17 cellular contexts compared by ENCODE assay signal in the genomic region with DNA sequence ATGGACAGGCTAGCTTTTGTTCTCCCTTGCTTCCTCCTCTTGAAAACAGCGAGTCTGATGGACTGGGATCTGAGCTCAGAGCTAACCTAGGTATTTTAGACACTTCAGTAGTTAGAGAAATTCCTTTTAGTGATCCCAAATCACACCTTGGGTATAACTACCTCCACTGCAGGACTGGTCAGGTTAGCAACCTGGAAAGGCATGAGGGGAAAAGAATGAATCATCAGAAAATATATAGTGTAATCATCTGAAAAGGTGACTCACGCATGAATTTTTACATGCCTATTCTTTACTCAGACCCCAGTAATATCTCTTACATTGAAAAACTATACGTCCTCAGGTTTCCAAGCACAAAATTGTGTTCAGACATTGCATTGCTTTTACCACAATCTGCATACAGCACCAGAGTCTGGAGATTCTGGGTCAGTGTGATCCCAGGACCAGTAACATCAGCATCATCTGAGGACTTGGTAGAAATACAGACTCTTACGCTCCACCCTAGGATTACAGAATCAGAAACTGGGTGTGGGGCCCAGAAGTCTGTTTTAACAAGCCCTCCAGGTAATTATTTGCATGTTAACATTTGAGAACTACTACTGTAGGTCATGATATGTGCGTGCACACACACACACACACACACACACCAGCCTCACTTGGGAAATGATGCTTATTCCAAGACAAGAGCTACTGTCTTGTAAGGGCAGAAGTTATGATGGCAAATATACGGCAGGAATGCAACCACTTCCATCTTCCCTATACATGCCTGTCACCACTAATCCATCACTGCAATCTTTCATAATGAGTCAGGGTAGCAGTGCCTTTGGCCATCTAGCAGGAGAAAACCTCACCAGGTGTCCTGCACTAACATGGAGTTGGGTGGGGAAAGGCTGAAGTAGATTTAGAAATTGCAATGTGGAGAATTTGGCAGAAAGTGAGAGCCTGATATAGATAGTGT.
DNase-seq lines count a peak whose midpoint lies in the region; ATAC-seq, FAIRE-seq and TF ChIP-seq lines count a peak whose summit lies in the region.
"Had no signal": no experiment of that assay in that cellular context is flagged by ENCODE, and none has a peak within 500 bp of the region (broad histone marks: within the 10 kb centered on the region; RNA-seq: fewer than 3 reads in every experiment).

No MANE protein-coding gene starts in this region.

- DNase-seq in GM23248 (peak; percentile 28), OCI-LY7 (ENCODE audit: low spot score) (no peak), endothelial cell of umbilical vein (ENCODE audit: low read depth, low spot score) (no peak), renal cortical epithelial cell (ENCODE audit: low read depth) (peak; percentile 67), NCI-H2029 (lab: John Stamatoyannopoulos, UW) (no peak), tibial nerve (ENCODE audit: low spot score in 2 of 2) (no peak)
- DNase-seq: activated naive CD4-positive, alpha-beta T cell treated with anti-CD3 and anti-CD28 coated beads for 36 hours; left colon; NCI-H1436 treated with DMSO at 0.1 percent for 48 hours; NCI-H524; RPMI8226 had no signal

- H4K20me1 ChIP-seq in GM23248 (ENCODE audit: insufficient read depth) (no peaks in the 10 kb centered on the region), OCI-LY7 (ENCODE audit: insufficient read depth, low read length) (no peaks in the 10 kb centered on the region), endothelial cell of umbilical vein (replicated peaks; ENCODE audit: control insufficient read depth, extremely low read depth, insufficient read depth, low read length) (no peaks in the 10 kb centered on the region)

- intact Hi-C loops in OCI-LY7 (cut with micrococcal nuclease; ENCODE audit: unreplicated experiment): no loop called here
- intact Hi-C loops in endothelial cell of umbilical vein (cut with micrococcal nuclease): no loop called here

- BruUV-seq in OCI-LY7 (replicated peaks; lab: Mats Ljungman, UMichigan) (no TSS peak), endothelial cell of umbilical vein (replicated peaks; lab: Mats Ljungman, UMichigan) (no TSS peak)

- WGBS in GM23248 (ENCODE audit: low coverage in 1 of 2, low lambda C conversion rate in 2 of 2, missing lambda C conversion rate in 2 of 2), 2 experiments: 72 to 76% methylated on average over 6 of the region's 6 CpGs
- 88 to 90% methylated on average over 6 of the region's 6 CpGs for WGBS in tibial nerve, 2 donors

- no peak for FAIRE-seq in endothelial cell of umbilical vein (lab: Jason Lieb, UNC)
- FAIRE-seq: endometrium had no signal

- H3K27me3 ChIP-seq in GM23248 (replicated peaks; ENCODE audit: insufficient read depth) (peaks cover 4% of the 10 kb centered on the region; the same call in 1 of the 2 replicates), endothelial cell of umbilical vein (ENCODE audit: control insufficient read depth in 2 of 2, insufficient read depth in 2 of 2, low read length in 2 of 2) (peaks cover 0 to 3% of the 10 kb centered on the region in 2 experiments), tibial nerve (no peaks in the 10 kb centered on the region)

- TF ChIP-seq POLR2A in endothelial cell of umbilical vein (IDR thresholded peaks at IDR 0.05; ENCODE audit: low read depth, low read length) (no peak), tibial nerve (IDR thresholded peaks at IDR 0.05) (no peak)

- no peak for TF ChIP-seq CTCF in OCI-LY7 (conservative IDR thresholded peaks at IDR 0.05; ENCODE audit: low read length)
- no peak for TF ChIP-seq CTCF in endothelial cell of umbilical vein (IDR thresholded peaks at IDR 0.05; ENCODE audit: extremely low read depth in 1 of 2, insufficient read depth in 1 of 2, low read depth in 1 of 2, low read length in 2 of 2)
- no peak for TF ChIP-seq CTCF in tibial nerve (IDR thresholded peaks at IDR 0.05)

- H3K9me3 ChIP-seq in GM23248 (ENCODE audit: low read depth) (no peaks in the 10 kb centered on the region), OCI-LY7 (ENCODE audit: low read length) (no peaks in the 10 kb centered on the region), endothelial cell of umbilical vein (replicated peaks; ENCODE audit: control insufficient read depth, insufficient read depth, low read length) (no peaks in the 10 kb centered on the region), tibial nerve (no peaks in the 10 kb centered on the region)
- H3K9me3 ChIP-seq: thoracic aorta had no signal

- H3K9me2 ChIP-seq in GM23248 (ENCODE audit: insufficient read depth) (no peaks in the 10 kb centered on the region), OCI-LY7 (ENCODE audit: insufficient read depth, low read length) (no peaks in the 10 kb centered on the region)

- H3K9me1 ChIP-seq in endothelial cell of umbilical vein (replicated peaks; ENCODE audit: control insufficient read depth, extremely low read depth, insufficient read depth, low read length): no peaks in the 10 kb centered on the region

- H3K36me3 ChIP-seq in GM23248 (ENCODE audit: low read depth) (no peaks in the 10 kb centered on the region), OCI-LY7 (ENCODE audit: insufficient read depth, low read length) (no peaks in the 10 kb centered on the region), endothelial cell of umbilical vein (ENCODE audit: control insufficient read depth in 2 of 2, extremely low read depth in 1 of 2, insufficient read depth in 2 of 2, low read length in 2 of 2) (no peaks in the 10 kb centered on the region), tibial nerve (no peaks in the 10 kb centered on the region)
- H3K36me3 ChIP-seq: thoracic aorta had no signal

- ATAC-seq in HG02571 (IDR thresholded peaks at IDR 0.05; ENCODE audit: unreplicated experiment) (no peak), HG02938 (IDR thresholded peaks at IDR 0.05; ENCODE audit: unreplicated experiment) (no peak)
- ATAC-seq: activated CD4-positive, CD25-positive, alpha-beta regulatory T cell treated with anti-CD3 and anti-CD28 coated beads, Interleukin-2, amount 50 U/mL, for 24 hours; left colon had no signal

- POLR2A ChIA-PET in OCI-LY7 (lab: Charles Lee): interaction anchor here (0.9 to 1.5 kb wide), 3 partner anchors 10 to 21 kb away, joined by 3 to 7 read pairs (median 5); no protein-coding TSS in a partner anchor
- POLR2A ChIA-PET in endothelial cell of umbilical vein (lab: Charles Lee): no interaction called here

- H3F3A ChIP-seq in GM23248 (ENCODE audit: insufficient read depth): no peaks in the 10 kb centered on the region

- CTCF ChIA-PET in OCI-LY7 (lab: Charles Lee; ENCODE audit: unreplicated experiment): no interaction called here
- CTCF ChIA-PET in endothelial cell of umbilical vein (lab: Charles Lee): interaction anchor here (0.6 to 1.0 kb wide), 2 partner anchors 295 to 607 kb away, joined by 3 read pairs; no protein-coding TSS in a partner anchor

- no peaks in the 10 kb centered on the region for H3K4me1 ChIP-seq in GM23248 (ENCODE audit: insufficient read depth)
- H3K4me1 ChIP-seq in OCI-LY7 (ENCODE audit: insufficient read depth, low read length, poor library complexity, severe bottlenecking): no peaks in the 10 kb centered on the region
- no peaks in the 10 kb centered on the region for H3K4me1 ChIP-seq in endothelial cell of umbilical vein (ENCODE audit: control insufficient read depth, extremely low read depth, insufficient read depth, low read length)
- H3K4me1 ChIP-seq in tibial nerve: peaks cover 0 to under 1% (median 0%) of the 10 kb centered on the region in 4 donors

- dilution Hi-C loops in endothelial cell of umbilical vein (cut with MboI; ENCODE audit: extremely low pct_ligation_motif_present, low sequenced_read_pairs): no loop called here

- H3K4me3 ChIP-seq in GM23248 (no peak overlapping the region), OCI-LY7 (ENCODE audit: low read depth, low read length, poor library complexity, severe bottlenecking) (no peak overlapping the region), endothelial cell of umbilical vein (replicated peaks in 1 of 3; ENCODE audit: insufficient read depth in 1 of 3, low read depth in 1 of 3, low read length in 3 of 3) (no peak overlapping the region), tibial nerve (no peak overlapping the region)
- H3K4me3 ChIP-seq: thoracic aorta had no signal

- no peak overlapping the region for H3K27ac ChIP-seq in GM23248
- H3K27ac ChIP-seq in OCI-LY7 (ENCODE audit: low read depth, low read length, poor library complexity, severe bottlenecking): no peak overlapping the region
- no peak overlapping the region for H3K27ac ChIP-seq in endothelial cell of umbilical vein (ENCODE audit: insufficient read depth, low read depth, low read length)
- H3K27ac ChIP-seq in tibial nerve: no peak overlapping the region
- H3K27ac ChIP-seq: C4-2B, thoracic aorta had no signal

- H3K4me2 ChIP-seq in GM23248 (ENCODE audit: unreplicated experiment) (no peak overlapping the region), OCI-LY7 (ENCODE audit: low read length) (no peak overlapping the region), endothelial cell of umbilical vein (ENCODE audit: insufficient read depth, low read length) (no peak overlapping the region)

- in situ Hi-C loops in GM23248 (cut with MboI): no loop called here

- no peak for TF ChIP-seq EP300 in tibial nerve (IDR thresholded peaks at IDR 0.05)

- H2AFZ ChIP-seq in GM23248: no peak overlapping the region
- peak overlapping the region; percentile 1; the same call in 1 of the 2 replicates for H2AFZ ChIP-seq in OCI-LY7 (ENCODE audit: low read length)
- H2AFZ ChIP-seq in endothelial cell of umbilical vein (ENCODE audit: low read depth, low read length): no peak overlapping the region

- H3K79me2 ChIP-seq in GM23248 (ENCODE audit: insufficient read depth) (no peaks in the 10 kb centered on the region), OCI-LY7 (ENCODE audit: insufficient read depth, low read depth, low read length) (no peaks in the 10 kb centered on the region), endothelial cell of umbilical vein (ENCODE audit: control insufficient read depth, insufficient read depth, low read length) (no peaks in the 10 kb centered on the region)

- H3K9ac ChIP-seq in GM23248 (no peak overlapping the region), endothelial cell of umbilical vein (replicated peaks; ENCODE audit: extremely low read depth, insufficient read depth, low read length) (no peak overlapping the region)

TF ChIP-seq in endothelial cell of umbilical vein, 7 proteins besides CTCF, POLR2A, EP300 and RAD21:
- TF ChIP-seq FOS (IDR thresholded peaks at IDR 0.05; ENCODE audit: borderline replicate concordance, insufficient read depth, low read length) (peak; percentile 13), JUN (IDR thresholded peaks at IDR 0.05; ENCODE audit: borderline replicate concordance, insufficient read depth, insufficient read length, low read depth) (no peak)

Comparison
In these comparisons a context has a peak if more than half of its experiments do, and no peak if none do; other contexts are left out.
1. DNase-seq: peak in GM23248 (single experiment) and renal cortical epithelial cell (single experiment); none in OCI-LY7 (single experiment), endothelial cell of umbilical vein (single experiment), NCI-H2029 (single experiment) and tibial nerve (0 of 2).